Comparison of ENCODE assay signal across 10 cellular contexts in the genomic region with DNA sequence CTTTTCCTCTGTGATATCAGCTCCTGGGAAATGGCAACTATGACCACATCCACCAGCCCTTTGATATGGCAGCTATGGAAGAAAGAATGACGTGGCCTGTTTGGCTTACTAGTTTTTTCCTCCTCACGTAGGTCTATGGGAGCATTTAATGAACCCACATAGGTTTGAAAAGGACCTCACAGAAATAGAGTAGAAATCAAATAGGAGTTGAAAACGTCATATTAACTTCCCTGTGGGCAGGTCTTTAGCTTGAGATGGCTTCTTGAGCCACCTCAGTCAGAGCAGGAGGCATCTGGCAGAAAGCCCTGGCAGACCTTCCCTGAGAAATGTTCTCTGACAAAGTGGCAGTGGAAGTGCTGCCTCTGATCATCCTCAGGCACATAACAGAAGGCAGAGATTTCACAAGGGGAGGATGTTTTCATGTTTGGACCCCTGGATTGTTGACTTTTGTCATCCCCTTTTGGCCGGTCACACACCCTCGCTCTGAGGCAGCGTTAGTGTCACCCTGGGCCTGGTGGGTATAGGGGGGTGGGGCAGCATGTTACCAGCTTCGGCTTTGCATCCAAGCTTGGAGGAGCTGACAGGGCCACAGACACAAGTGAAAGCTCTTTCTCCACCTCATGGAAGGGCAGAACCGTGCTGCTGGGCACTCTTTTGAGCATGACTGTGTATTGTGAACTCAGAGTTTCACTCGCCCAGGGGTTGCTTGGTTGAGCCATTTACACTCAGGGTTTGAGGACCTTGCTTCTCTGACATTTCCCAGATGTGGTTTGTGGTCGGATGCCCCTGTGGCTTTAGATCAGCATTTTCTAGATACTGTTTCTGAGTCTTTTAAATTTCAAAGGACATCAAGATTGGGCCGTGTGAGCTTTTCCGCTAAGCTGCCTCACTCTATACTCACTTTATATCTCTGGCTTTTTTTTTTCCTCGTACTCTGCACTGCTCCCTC.
DNase-seq lines count a peak whose midpoint lies in the region; ATAC-seq and TF ChIP-seq lines count a peak whose summit lies in the region.
"Had no signal": no experiment of that assay in that cellular context is flagged by ENCODE, and none has a peak within 500 bp of the region (broad histone marks: within the 10 kb centered on the region; RNA-seq: fewer than 3 reads in every experiment).

No MANE protein-coding gene starts in this region.

- ATAC-seq in SK-N-SH treated with all-trans-retinoic acid at 6 μM for 48 hours (peak; percentile 23), HG02973 (IDR thresholded peaks at IDR 0.05; ENCODE audit: unreplicated experiment) (no peak)

- DNase-seq in NOMO-1 treated with DMSO at 0.1 percent for 48 hours (lab: John Stamatoyannopoulos, UW; ENCODE audit: unreplicated experiment) (peak; percentile 14), NOMO-1 (lab: John Stamatoyannopoulos, UW; ENCODE audit: unreplicated experiment in 2 of 2) (no peak), hepatic stellate cell (ENCODE audit: low spot score) (no peak), cerebellar nuclear complex (lab: John Stamatoyannopoulos, UW) (no peak)
- DNase-seq in central memory CD4-positive, alpha-beta T cell: peak; percentile 25
- peak; percentile 41 to 44 for DNase-seq in stimulated activated CD8-positive, alpha-beta memory T cell treated with anti-CD3 and anti-CD28 coated beads, Interleukin-2, amount 100 ng/mL, for 48 hours (ENCODE audit: low read depth in 2 of 2)
- DNase-seq: left ventricle myocardium inferior, NCI-H2107 had no signal

TF ChIP-seq in SK-N-SH treated with all-trans-retinoic acid at 6 μM for 48 hours, 23 proteins besides CTCF, POLR2A, EP300 and RAD21:
- TF ChIP-seq ZFP3 (CRISPR knock-in tag; IDR thresholded peaks at IDR 0.05) (peak; percentile 22; the same call in 1 of the 2 replicates), CSDC2 (CRISPR knock-in tag; IDR thresholded peaks at IDR 0.05) (0 out of 2 replicates have a peak, but pooled peaks have one; percentile 9), ZNF70 (CRISPR knock-in tag; IDR thresholded peaks at IDR 0.05) (peak; percentile 85), PPARA (CRISPR knock-in tag; IDR thresholded peaks at IDR 0.05; ENCODE audit: borderline replicate concordance) (no peak)

Comparison
In these comparisons a context has a peak if more than half of its experiments do, and no peak if none do; other contexts are left out.
1. DNase-seq: peak in NOMO-1 treated with DMSO at 0.1 percent for 48 hours (single experiment), central memory CD4-positive, alpha-beta T cell (single experiment) and stimulated activated CD8-positive, alpha-beta memory T cell treated with anti-CD3 and anti-CD28 coated beads, Interleukin-2, amount 100 ng/mL, for 48 hours (2 of 2); none in NOMO-1 (0 of 2), hepatic stellate cell (single experiment) and cerebellar nuclear complex (0 of 2).